Comparison of ENCODE assay signal across 19 cellular contexts in genomic region chr12:57849035-57849434, GRCh38. TPM values are rescaled to one million over a fixed set of nuclear protein-coding genes. Genes with fewer than 3 reads are reported as not detected.
"Had no signal": no experiment of that assay in that cellular context is flagged by ENCODE, and none has a peak within 500 bp of the region (broad histone marks: within the 10 kb centered on the region; RNA-seq: fewer than 3 reads in every experiment).

No MANE protein-coding gene starts in this region.

- H3K4me3 ChIP-seq: left lung, ovary, right lobe of liver, stomach, vagina had no signal

- H3K27ac ChIP-seq: brain microvascular endothelial cell, left lung, right lobe of liver, vagina, WERI-Rb-1 had no signal

- H3K27me3 ChIP-seq: ovary, right lobe of liver, vagina had no signal

- H3K27ac Mint-ChIP-seq: activated naive CD8-positive, alpha-beta T cell treated with anti-CD3 and anti-CD28 coated beads, Interleukin-2, amount 10 ng/mL, durations not matched to agents 7 days and 5 days; activated T-helper 1 cell treated with anti-CD3 and anti-CD28 coated beads, Interleukin-12 subunit alpha, Interleukin-12 subunit beta, Interleukin-2, Interleukin-4 antibody, amounts not matched to agents 30 ng/mL and 10 ng/mL and 1 ng/mL, durations not matched to agents 14 hours and 24 hours and 36 hours; stimulated activated effector memory CD8-positive, alpha-beta T cell treated with anti-CD3 and anti-CD28 coated beads, Interleukin-12 subunit alpha, Interleukin-12 subunit beta, amount 100 ng/mL, for 72 hours had no signal

- DNase-seq: activated CD4-positive, alpha-beta T cell treated with anti-CD3 and anti-CD28 coated beads for 1 hour; activated CD4-positive, alpha-beta T cell treated with anti-CD3 and anti-CD28 coated beads, Interleukin-2, amount 50 U/mL, for 4 hours; activated naive CD8-positive, alpha-beta T cell treated with anti-CD3 and anti-CD28 coated beads, Interleukin-2, amount 10 ng/mL, durations not matched to agents 7 days and 5 days; activated T-cell treated with anti-CD3 and anti-CD28 coated beads for 4 hours; brain microvascular endothelial cell; central memory CD4-positive, alpha-beta T cell; head of caudate nucleus; kidney; left lung; ovary; right lobe of liver; stimulated activated CD4-positive, alpha-beta T cell treated with anti-CD3 and anti-CD28 coated beads, Interleukin-4, amount 100 ng/mL, for 24 hours; stomach; trophoblast cell; WERI-Rb-1 had no signal

- ATAC-seq: left lung; right lobe of liver; stimulated activated effector memory CD8-positive, alpha-beta T cell treated with anti-CD3 and anti-CD28 coated beads, Interleukin-12 subunit alpha, Interleukin-12 subunit beta, amount 100 ng/mL, for 72 hours had no signal

- H3K9me3 Mint-ChIP-seq: activated naive CD8-positive, alpha-beta T cell treated with anti-CD3 and anti-CD28 coated beads, Interleukin-2, amount 10 ng/mL, durations not matched to agents 7 days and 5 days; activated T-helper 1 cell treated with anti-CD3 and anti-CD28 coated beads, Interleukin-12 subunit alpha, Interleukin-12 subunit beta, Interleukin-2, Interleukin-4 antibody, amounts not matched to agents 30 ng/mL and 10 ng/mL and 1 ng/mL, durations not matched to agents 14 hours and 24 hours and 36 hours; stimulated activated effector memory CD8-positive, alpha-beta T cell treated with anti-CD3 and anti-CD28 coated beads, Interleukin-12 subunit alpha, Interleukin-12 subunit beta, amount 100 ng/mL, for 72 hours had no signal

- H3K4me3 Mint-ChIP-seq: activated naive CD8-positive, alpha-beta T cell treated with anti-CD3 and anti-CD28 coated beads, Interleukin-2, amount 10 ng/mL, durations not matched to agents 7 days and 5 days; activated T-helper 1 cell treated with anti-CD3 and anti-CD28 coated beads, Interleukin-12 subunit alpha, Interleukin-12 subunit beta, Interleukin-2, Interleukin-4 antibody, amounts not matched to agents 30 ng/mL and 10 ng/mL and 1 ng/mL, durations not matched to agents 14 hours and 24 hours and 36 hours; stimulated activated effector memory CD8-positive, alpha-beta T cell treated with anti-CD3 and anti-CD28 coated beads, Interleukin-12 subunit alpha, Interleukin-12 subunit beta, amount 100 ng/mL, for 72 hours had no signal

- H3K36me3 ChIP-seq: brain microvascular endothelial cell, left lung, ovary, right lobe of liver, stomach, vagina had no signal

RNA-seq across cellular contexts. Expression of gene AVIL, which starts 30.5 kb away (rescaled TPM):
- total RNA-seq: epithelial cell of proximal tubule had no signal
